ENCODE assay signal across 16 cellular contexts in genomic region chr1:226575436-226576390, GRCh38. TPM values are rescaled to one million over a fixed set of nuclear protein-coding genes. Genes with fewer than 3 reads are reported as not detected.
DNase-seq lines count a peak whose midpoint lies in the region; ATAC-seq and TF ChIP-seq lines count a peak whose summit lies in the region.
"Had no signal": no experiment of that assay in that cellular context is flagged by ENCODE, and none has a peak within 500 bp of the region (broad histone marks: within the 10 kb centered on the region; RNA-seq: fewer than 3 reads in every experiment).

No MANE protein-coding gene starts in this region.

- H3K4me1 ChIP-seq in right atrium auricular region, result peaks cover 0 to 17% of the 10 kb centered on the region in 2 donors
- H3K4me1 ChIP-seq in heart left ventricle, result peaks cover 0 to 12% (median 0%) of the 10 kb centered on the region in 12 donors
- peaks cover 0 to 19% (median 10%) of the 10 kb centered on the region in 4 donors for H3K4me1 ChIP-seq in tibial artery
- H3K4me1 ChIP-seq: breast epithelium, lower lobe of right lung, thyroid gland had no signal

- ATAC-seq in Right ventricle myocardium superior (ENCODE audit: poor library complexity) (peak; percentile 18), heart left ventricle (peak in 2 of 4 donors; percentile 24 to 28)
- ATAC-seq: lower lobe of right lung, T-cell had no signal

- H3K4me3 ChIP-seq in right atrium auricular region, result no peak overlapping the region
- H3K4me3 ChIP-seq in heart left ventricle, result no peak overlapping the region
- no peak overlapping the region for H3K4me3 ChIP-seq in tibial artery
- H3K4me3 ChIP-seq: breast epithelium, lower lobe of right lung, MG63, thyroid gland had no signal

- H3K27me3 ChIP-seq in right atrium auricular region, result no peaks in the 10 kb centered on the region
- H3K27me3 ChIP-seq in heart left ventricle, result no peaks in the 10 kb centered on the region
- no peaks in the 10 kb centered on the region for H3K27me3 ChIP-seq in tibial artery
- H3K27me3 ChIP-seq: breast epithelium, MG63, thyroid gland had no signal

- 66 to 71% (median 69%) methylated on average over 12 to 13 of the region's 13 CpGs for WGBS in heart left ventricle, 4 donors

- intact Hi-C loops in Right ventricle myocardium superior (cut with DNase I), result no loop called here
- intact Hi-C loops in heart left ventricle (cut with DNase I), result no loop called here
- intact Hi-C loops in tibial artery (cut with DNase I; ENCODE audit: low total_unique reads), result no loop called here

- no peaks in the 10 kb centered on the region for H3K36me3 ChIP-seq in right atrium auricular region
- no peaks in the 10 kb centered on the region for H3K36me3 ChIP-seq in heart left ventricle
- H3K36me3 ChIP-seq in tibial artery, result no peaks in the 10 kb centered on the region
- H3K36me3 ChIP-seq: breast epithelium, lower lobe of right lung, MG63, thyroid gland had no signal

- DNase-seq in Right ventricle myocardium superior (no peak), right atrium auricular region (ENCODE audit: low spot score) (no peak), NCI-H510A (lab: John Stamatoyannopoulos, UW) (peak; percentile 47), heart left ventricle (peak in 4 of 5 donors; percentile 37 to 77 (median 52)), tibial artery (peak in 1 of 2 donors; percentile 65), GOT3 (lab: John Stamatoyannopoulos, UW) (no peak), COLO829 (ENCODE audit: low spot score) (no peak)
- no peak for DNase-seq in NK-92 treated with Interleukin-12 subunit alpha and Interleukin-12 subunit beta, amount 100 ng/mL, for 24 hours (lab: John Stamatoyannopoulos, UW)
- DNase-seq: lower lobe of right lung; MG63; NCI-H226; retina; stimulated activated CD4-positive, alpha-beta T cell treated with anti-CD3 and anti-CD28 coated beads, Interleukin-4, amount 100 ng/mL, for 1 hour; T-cell; thyroid gland had no signal

- TF ChIP-seq CTCF in right atrium auricular region (IDR thresholded peaks at IDR 0.05) (no peak), heart left ventricle (IDR thresholded peaks at IDR 0.05) (no peak), tibial artery (IDR thresholded peaks at IDR 0.05) (no peak)

- TF ChIP-seq POLR2A in heart left ventricle (IDR thresholded peaks at IDR 0.05), result no peak

- H3K27ac ChIP-seq in right atrium auricular region (peak overlapping the region in 1 of 2 donors; percentile 19), heart left ventricle (peak overlapping the region in 2 of 12 donors; percentile 42 to 67), tibial artery (peak overlapping the region; percentile 32 to 60)
- H3K27ac ChIP-seq: lower lobe of right lung, thyroid gland had no signal

- H3K9me3 ChIP-seq in right atrium auricular region (no peaks in the 10 kb centered on the region), heart left ventricle (peaks cover 0 to 2% (median 0%) of the 10 kb centered on the region in 12 donors), tibial artery (no peaks in the 10 kb centered on the region)
- H3K9me3 ChIP-seq: breast epithelium, lower lobe of right lung, MG63, thyroid gland had no signal

RNA-seq across cellular contexts. Expression of gene STUM, which starts 27.1 kb away (rescaled TPM):
- total RNA-seq in Right ventricle myocardium superior (1.2 TPM), right atrium auricular region (under 1 TPM; 0.43 to 0.70 TPM), heart left ventricle (1 to 10 TPM in 4 of 9 donors, under 1 TPM in 5; 0.39 to 1.7 (median 0.97) TPM)
- polyA plus RNA-seq in heart left ventricle, result 1 to 10 TPM in 1 of 2 donors, under 1 TPM in 1; 0.53 to 1.1 TPM

Comparison
In these comparisons a context has a peak if more than half of its experiments do, and no peak if none do; other contexts are left out.
1. DNase-seq: peak in NCI-H510A (single experiment) and heart left ventricle (4 of 5); none in Right ventricle myocardium superior (single experiment), right atrium auricular region (single experiment), GOT3 (single experiment), COLO829 (single experiment) and NK-92 treated with Interleukin-12 subunit alpha and Interleukin-12 subunit beta, amount 100 ng/mL, for 24 hours (single experiment).